Comparison of ENCODE assay signal across 34 cellular contexts in the genomic region with DNA sequence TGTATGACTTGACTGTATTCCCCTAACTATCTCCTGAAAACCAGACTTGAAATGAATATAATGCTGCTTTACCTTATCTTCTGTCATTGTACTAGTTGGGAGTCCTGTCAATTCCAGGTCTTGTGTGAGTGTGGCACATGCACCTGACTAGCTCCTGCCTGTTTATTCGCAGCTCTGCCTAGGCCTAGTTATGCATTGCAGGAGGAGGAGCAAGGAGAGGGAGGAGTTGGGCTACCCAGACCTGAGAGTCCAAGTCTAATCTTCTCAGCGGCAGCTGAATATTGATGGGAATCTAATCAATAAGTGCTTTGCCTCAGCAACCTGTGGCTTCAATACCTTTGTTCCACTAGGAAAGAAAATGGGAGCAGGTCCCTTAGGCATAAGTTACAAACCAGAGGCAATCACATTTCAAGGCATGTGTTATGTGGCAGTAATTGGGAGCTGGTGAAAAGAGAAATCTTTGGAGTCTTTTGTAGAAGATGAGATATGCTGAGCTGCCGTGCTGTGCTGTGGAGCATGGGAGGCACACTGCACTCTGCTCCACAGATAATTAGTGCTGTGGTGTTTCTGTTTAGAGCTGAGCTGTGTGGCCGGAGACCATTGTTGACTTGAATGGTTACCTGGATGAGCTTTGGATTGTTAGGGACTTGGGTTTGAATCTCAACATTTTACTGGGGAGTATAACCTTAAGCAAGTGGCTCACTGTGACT. TPM values are rescaled to one million over a fixed set of nuclear protein-coding genes. Genes with fewer than 3 reads are reported as not detected.
DNase-seq lines count a peak whose midpoint lies in the region; ATAC-seq and TF ChIP-seq lines count a peak whose summit lies in the region.
"Had no signal": no experiment of that assay in that cellular context is flagged by ENCODE, and none has a peak within 500 bp of the region (broad histone marks: within the 10 kb centered on the region; RNA-seq: fewer than 3 reads in every experiment).

A gene (minus strand): TSS at position 137 of the 710 bp plus-strand sequence. CDS start 50 bp downstream, at position 87.

- no peaks in the 10 kb centered on the region for H3K36me3 Mint-ChIP-seq in type B pancreatic cell
- H3K36me3 Mint-ChIP-seq: CD14-positive monocyte had no signal

- no peak for TF ChIP-seq EP300 in SK-N-SH (IDR thresholded peaks at IDR 0.05; ENCODE audit: borderline replicate concordance in 1 of 2, low read depth in 1 of 2, low read length in 1 of 2)

- no peaks in the 10 kb centered on the region for H3K4me1 Mint-ChIP-seq in type B pancreatic cell (ENCODE audit: unreplicated experiment)
- H3K4me1 Mint-ChIP-seq: CD14-positive monocyte had no signal

- H4K20me1 ChIP-seq in SK-N-SH (ENCODE audit: insufficient read depth) (no peaks in the 10 kb centered on the region), hepatocyte (ENCODE audit: insufficient read depth, poor library complexity, severe bottlenecking) (no peaks in the 10 kb centered on the region)

- peaks cover 24% of the 10 kb centered on the region for H3F3A ChIP-seq in SK-N-SH (replicated peaks; ENCODE audit: insufficient read depth)

- H3K27me3 Mint-ChIP-seq in type B pancreatic cell = peaks cover 7% of the 10 kb centered on the region

- WGBS in SK-N-SH (ENCODE audit: low lambda C conversion rate) = 100% methylated on average over 2 of the region's 4 CpGs
- WGBS in hepatocyte (ENCODE audit: low lambda C conversion rate, missing lambda C conversion rate) = 78% methylated on average over 4 of the region's 4 CpGs
- no CpG with 5 or more reads among the region's 4 CpGs for WGBS in mesendoderm (ENCODE audit: extremely low coverage, insufficient coverage, low lambda C conversion rate)

- H3K27ac ChIP-seq in SK-N-SH (ENCODE audit: low read depth in 2 of 2, low read length in 1 of 2) = peak within 1 kb of the TSS in 1 of 2 experiments; percentile 96; a peak in 3 of 4 replicates
- peak within 1 kb of the TSS; percentile 39 for H3K27ac ChIP-seq in hepatocyte
- H3K27ac ChIP-seq in mesendoderm (ENCODE audit: low read depth, low read length) = no peak within 1 kb of the TSS
- H3K27ac ChIP-seq: gastrocnemius medialis, ovary, right atrium auricular region, thoracic aorta had no signal

- no peaks in the 10 kb centered on the region for H3K79me1 ChIP-seq in mesendoderm (ENCODE audit: low read length)

- H3K27ac Mint-ChIP-seq in type B pancreatic cell = no peak within 1 kb of the TSS
- H3K27ac Mint-ChIP-seq: CD14-positive monocyte; stimulated activated naive CD8-positive, alpha-beta T cell treated with anti-CD3 and anti-CD28 coated beads, Interleukin-15, Interleukin-2, amounts not matched to agents 100 ng/mL and 50 ng/mL, for 24 hours had no signal

- no peak within 1 kb of the TSS for H4K5ac ChIP-seq in mesendoderm (ENCODE audit: low read length)

- TF ChIP-seq CTCF in SK-N-SH (IDR thresholded peaks at IDR 0.05) (no peak), hepatocyte (IDR thresholded peaks at IDR 0.05; ENCODE audit: poor library complexity) (no peak), type B pancreatic cell (conservative IDR thresholded peaks at IDR 0.05) (no peak)

- DNase-seq in SK-N-SH (no peak), hepatocyte (ENCODE audit: low spot score) (peak; percentile 58), mesendoderm (no peak), type B pancreatic cell (ENCODE audit: extremely low spot score, unreplicated experiment) (no peak), iPS-NIHi11 (ENCODE audit: low spot score) (no peak), NCI-H345 treated with DMSO at 0.1 percent for 48 hours (lab: John Stamatoyannopoulos, UW; ENCODE audit: unreplicated experiment) (no peak)
- DNase-seq: activated CD4-positive, alpha-beta T cell treated with anti-CD3 and anti-CD28 coated beads for 48 hours; activated CD8-positive, alpha-beta memory T cell treated with anti-CD3 and anti-CD28 coated beads for 24 hours; activated naive CD4-positive, alpha-beta T cell treated with anti-CD3 and anti-CD28 coated beads, Interleukin-2, amount 50 U/mL, for 16 hours; activated T-cell treated with anti-CD3 and anti-CD28 coated beads for 4 hours; amygdala; gastrocnemius medialis; KG1; NCI-H1105 treated with DMSO at 0.1 percent for 48 hours; NCI-H1930; NCI-H2171 treated with DMSO at 0.1 percent for 48 hours; NCI-H526 treated with DMSO at 0.1 percent for 48 hours; ovary; SIG-M5; stimulated activated CD8-positive, alpha-beta memory T cell treated with anti-CD3 and anti-CD28 coated beads, Interleukin-4, amount 100 ng/mL, for 48 hours had no signal

- H2AFZ ChIP-seq in SK-N-SH (ENCODE audit: low read depth) (peak within 1 kb of the TSS; percentile 38; the same call in 1 of the 2 replicates), hepatocyte (no peak within 1 kb of the TSS)

- H3K9me3 Mint-ChIP-seq in type B pancreatic cell = no peaks in the 10 kb centered on the region
- H3K9me3 Mint-ChIP-seq: activated T-helper 2 cell treated with anti-CD3 and anti-CD28 coated beads, Interferon-gamma antibody, Interleukin-2, Interleukin-4, amounts not matched to agents 10 μg/mL and 5 μg/mL and 100 μg/mL, durations not matched to agents 14 hours and 24 hours and 36 hours; stimulated activated naive CD8-positive, alpha-beta T cell treated with anti-CD3 and anti-CD28 coated beads, Interleukin-15, Interleukin-2, amounts not matched to agents 100 ng/mL and 50 ng/mL, for 24 hours had no signal

- H3K4me1 ChIP-seq in SK-N-SH (ENCODE audit: control insufficient read depth in 1 of 2, insufficient read depth in 2 of 2, low read depth in 1 of 2, low read length in 1 of 2) = peaks cover 8 to 14% of the 10 kb centered on the region in 2 experiments; a peak in 2 of 4 replicates
- H3K4me1 ChIP-seq in hepatocyte (ENCODE audit: insufficient read depth) = no peaks in the 10 kb centered on the region
- peaks cover 3% of the 10 kb centered on the region for H3K4me1 ChIP-seq in mesendoderm (ENCODE audit: control insufficient read depth, low read depth, low read length)

- ATAC-seq in SK-N-SH treated with all-trans-retinoic acid at 6 μM for 48 hours = no peak
- ATAC-seq in GM19035 (IDR thresholded peaks at IDR 0.05; ENCODE audit: unreplicated experiment) = no peak
- ATAC-seq: gastrocnemius medialis had no signal

- H3K9me3 ChIP-seq in SK-N-SH (no peaks in the 10 kb centered on the region), hepatocyte (ENCODE audit: low read depth) (no peaks in the 10 kb centered on the region)
- H3K9me3 ChIP-seq: gastrocnemius medialis, ovary, right atrium auricular region, thoracic aorta had no signal

- no peaks in the 10 kb centered on the region for H3K36me3 ChIP-seq in SK-N-SH (replicated peaks in 1 of 2; ENCODE audit: control insufficient read depth in 1 of 2, insufficient read depth in 2 of 2, low read length in 1 of 2)
- H3K36me3 ChIP-seq in hepatocyte (replicated peaks; ENCODE audit: insufficient read depth, low read depth) = no peaks in the 10 kb centered on the region
- H3K36me3 ChIP-seq in mesendoderm (ENCODE audit: control insufficient read depth, insufficient read depth, low read length) = no peaks in the 10 kb centered on the region
- H3K36me3 ChIP-seq: gastrocnemius medialis, ovary, right atrium auricular region, thoracic aorta had no signal

- TF ChIP-seq RAD21 in SK-N-SH (IDR thresholded peaks at IDR 0.05; ENCODE audit: low read length) = no peak

- H3K79me2 ChIP-seq in SK-N-SH (ENCODE audit: insufficient read depth) (no peaks in the 10 kb centered on the region), hepatocyte (no peaks in the 10 kb centered on the region), mesendoderm (ENCODE audit: control insufficient read depth, insufficient read depth, low read length) (no peaks in the 10 kb centered on the region)

- POLR2A ChIA-PET in SK-N-SH (lab: Yijun Ruan, JAX) = no interaction called here

- H3K27me3 ChIP-seq in SK-N-SH (ENCODE audit: insufficient read depth) = no peaks in the 10 kb centered on the region
- H3K27me3 ChIP-seq in hepatocyte = no peaks in the 10 kb centered on the region
- no peaks in the 10 kb centered on the region for H3K27me3 ChIP-seq in mesendoderm (ENCODE audit: insufficient read depth, low read length, poor library complexity)
- H3K27me3 ChIP-seq: gastrocnemius medialis, ovary, right atrium auricular region had no signal

- peak within 1 kb of the TSS; percentile 47 for H3K18ac ChIP-seq in mesendoderm (ENCODE audit: low read length)

- H3K4ac ChIP-seq in mesendoderm (ENCODE audit: low read depth, low read length) = no peak within 1 kb of the TSS

- no peak within 1 kb of the TSS for H3K56ac ChIP-seq in mesendoderm (ENCODE audit: low read length)

- CTCF ChIA-PET in SK-N-SH (lab: Yijun Ruan, JAX) = interaction anchor here (1.0 to 1.1 kb wide), 2 partner anchors 65 to 746 kb away, joined by 4 read pairs; no protein-coding TSS in a partner anchor

- no peak within 1 kb of the TSS for H4K8ac ChIP-seq in mesendoderm (ENCODE audit: low read depth, low read length)

- H3K9me2 ChIP-seq in SK-N-SH (no peaks in the 10 kb centered on the region), hepatocyte (replicated peaks; ENCODE audit: insufficient read depth) (no peaks in the 10 kb centered on the region)

- H2BK120ac ChIP-seq in mesendoderm (ENCODE audit: low read depth, low read length) = no peak within 1 kb of the TSS

- H2BK15ac ChIP-seq in mesendoderm (replicated peaks; ENCODE audit: low read depth) = no peak within 1 kb of the TSS

- no peak within 1 kb of the TSS for H2BK5ac ChIP-seq in mesendoderm (ENCODE audit: low read length)

- H3K9ac ChIP-seq in SK-N-SH = 0 out of 2 replicates have a peak within 1 kb of the TSS, but pooled peaks have one; percentile 79
- H3K9ac ChIP-seq in mesendoderm (ENCODE audit: low read length) = no peak within 1 kb of the TSS

- H2AK5ac ChIP-seq in mesendoderm (ENCODE audit: low read length) = no peak within 1 kb of the TSS

- H3K4me2 ChIP-seq in SK-N-SH = peak within 1 kb of the TSS; percentile 77; the same call in 1 of the 2 replicates
- peak within 1 kb of the TSS; percentile 75 for H3K4me2 ChIP-seq in hepatocyte
- H3K4me2 ChIP-seq in mesendoderm (ENCODE audit: low read length) = no peak within 1 kb of the TSS

- H3K4me3 ChIP-seq in SK-N-SH (ENCODE audit: low read depth in 2 of 2, low read length in 1 of 2) = no peak within 1 kb of the TSS
- H3K4me3 ChIP-seq in hepatocyte = no peak within 1 kb of the TSS
- H3K4me3 ChIP-seq in mesendoderm (ENCODE audit: low read length) = no peak within 1 kb of the TSS
- H3K4me3 ChIP-seq: ovary had no signal

- H3K4me3 Mint-ChIP-seq in type B pancreatic cell = peak within 1 kb of the TSS; percentile 54
- H3K4me3 Mint-ChIP-seq: stimulated activated naive CD8-positive, alpha-beta T cell treated with anti-CD3 and anti-CD28 coated beads, Interleukin-15, Interleukin-2, amounts not matched to agents 100 ng/mL and 50 ng/mL, for 24 hours had no signal

- H3K23ac ChIP-seq in mesendoderm (ENCODE audit: low read length) = no peak within 1 kb of the TSS

TF ChIP-seq in SK-N-SH, 30 proteins besides CTCF, POLR2A, EP300 and RAD21:
- TF ChIP-seq CHD2 (IDR thresholded peaks at IDR 0.05; ENCODE audit: low read length, partially characterized antibody) = no peak

RNA-seq across cellular contexts. Expression of the gene that starts here (rescaled TPM):
- 0.59 and 0.63 TPM in 2 replicates for polyA plus RNA-seq in SK-N-SH (2012; rRNA removed)
- polyA plus RNA-seq in SK-N-SH (2012; cell fraction: cytosol; rRNA removed) = 0.66 and 1.1 TPM in 2 replicates
- polyA plus RNA-seq in SK-N-SH (2012; cell fraction: nucleus; rRNA removed) = 0.31 and 0.74 TPM in 2 replicates
- 123 and 133 TPM in 2 replicates for total RNA-seq in hepatocyte
- polyA plus RNA-seq in hepatocyte = 21.7 and 40.8 TPM in 2 replicates
- polyA plus RNA-seq in mesendoderm (2013, experiment 1 of 2) = not detected
- not detected for polyA plus RNA-seq in mesendoderm (2013, experiment 2 of 2)
- total RNA-seq in type B pancreatic cell (ENCODE audit: low replicate concordance) = 1.9 and 5.7 TPM in 2 replicates
- total RNA-seq: activated T-helper 2 cell treated with anti-CD3 and anti-CD28 coated beads, Interferon-gamma antibody, Interleukin-2, Interleukin-4, amounts not matched to agents 10 μg/mL and 5 μg/mL and 100 μg/mL, durations not matched to agents 14 hours and 24 hours and 36 hours; chondrocyte; endothelial cell of umbilical vein; fibroblast of lung; H1; lower leg skin; MCF 10A; right atrium auricular region; thoracic aorta had no signal
- polyA plus RNA-seq: CD14-positive monocyte, endothelial cell of umbilical vein, fibroblast of lung, H1, neural cell, ovary had no signal

Comparison
In these comparisons a context has a peak if more than half of its experiments do, and no peak if none do; other contexts are left out.
1. RNA of the gene that starts here (total RNA-seq): 123 to 133 TPM in hepatocyte; 1.9 to 5.7 TPM in type B pancreatic cell; every median in the first group is over 10 times any median in the second.
2. RNA of the gene that starts here (polyA plus RNA-seq): 21.7 to 40.8 TPM in hepatocyte; 0.31 to 1.1 TPM in SK-N-SH; every median in the first group is over 10 times any median in the second.